In the genomic region with DNA sequence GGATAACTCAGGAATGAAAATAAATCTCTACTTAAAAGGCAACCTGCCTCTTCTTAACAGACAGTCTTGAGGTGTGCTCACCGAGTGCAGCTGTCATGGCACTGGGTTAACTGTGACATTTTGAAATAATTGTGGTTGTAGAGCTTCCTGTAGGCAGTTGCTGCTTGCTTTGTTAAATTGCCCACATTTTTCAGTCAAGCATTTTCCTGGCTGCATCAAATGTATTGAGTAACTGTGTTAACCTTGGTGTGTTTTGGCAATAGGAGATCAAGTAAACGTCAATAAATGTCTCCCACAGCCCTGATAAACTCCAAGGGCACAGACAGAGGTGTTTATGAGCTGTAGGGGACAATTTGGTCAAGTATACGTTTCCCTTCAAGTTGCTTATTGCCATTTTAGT, we compare ENCODE assay signal across 22 cellular contexts.
DNase-seq lines count a peak whose midpoint lies in the region; ATAC-seq and TF ChIP-seq lines count a peak whose summit lies in the region.
"Had no signal": no experiment of that assay in that cellular context is flagged by ENCODE, and none has a peak within 500 bp of the region (broad histone marks: within the 10 kb centered on the region; RNA-seq: fewer than 3 reads in every experiment).

No MANE protein-coding gene starts in this region.

- TF ChIP-seq POLR2A in right lobe of liver (IDR thresholded peaks at IDR 0.05), result no peak
- TF ChIP-seq POLR2A in uterus (IDR thresholded peaks at IDR 0.05), result no peak

- H3K27me3 ChIP-seq in right lobe of liver, result no peaks in the 10 kb centered on the region
- no peaks in the 10 kb centered on the region for H3K27me3 ChIP-seq in uterus
- H3K27me3 ChIP-seq: neural progenitor cell had no signal

- DNase-seq in DMS 273 (lab: John Stamatoyannopoulos, UW; ENCODE audit: unreplicated experiment), result peak; percentile 1
- no peak for DNase-seq in DMS 273 treated with DMSO at 0.1 percent for 48 hours (lab: John Stamatoyannopoulos, UW)
- peak; percentile 81 to 83 for DNase-seq in Kasumi-1 (lab: John Stamatoyannopoulos, UW)
- peak; percentile 60 for DNase-seq in SIG-M5 treated with dmso at 0.1 percent for 504 hours (lab: John Stamatoyannopoulos, UW; ENCODE audit: unreplicated experiment)
- DNase-seq in right lobe of liver, result no peak
- no peak for DNase-seq in uterus
- DNase-seq in NCI-H510A (lab: John Stamatoyannopoulos, UW), result no peak
- DNase-seq: activated CD4-positive, alpha-beta memory T cell treated with anti-CD3 and anti-CD28 coated beads for 36 hours; activated naive CD4-positive, alpha-beta T cell treated with Interleukin-2 at 50 U/mL for 16 hours; central memory CD4-positive, alpha-beta T cell; effector CD4-positive, alpha-beta T cell; left ventricle myocardium inferior; NCI-H1105 treated with DMSO at 0.1 percent for 48 hours; NCI-H774; RPMI8226; stimulated activated CD4-positive, alpha-beta T cell treated with anti-CD3 and anti-CD28 coated beads, Interleukin-4, amount 100 ng/mL, for 1 hour; stimulated activated naive CD8-positive, alpha-beta T cell treated with anti-CD3 and anti-CD28 coated beads, Interleukin-15, amount 100 ng/mL, for 72 hours had no signal

- H3K36me3 ChIP-seq in right lobe of liver (no peaks in the 10 kb centered on the region), uterus (no peaks in the 10 kb centered on the region)
- H3K36me3 ChIP-seq: left ventricle myocardium inferior, neural progenitor cell, prostate gland had no signal

- WGBS in right lobe of liver (ENCODE audit: insufficient coverage, low coverage, low lambda C conversion rate, missing lambda C conversion rate), result 2% methylated on average over 3 of the region's 3 CpGs

- no peak for TF ChIP-seq CTCF in right lobe of liver (IDR thresholded peaks at IDR 0.05)
- TF ChIP-seq CTCF in uterus (IDR thresholded peaks at IDR 0.05), result no peak

- ATAC-seq in right lobe of liver (peak; percentile 92 to 99 (median 98)), GM18907 (IDR thresholded peaks at IDR 0.05; ENCODE audit: unreplicated experiment) (no peak)
- ATAC-seq: stimulated activated naive CD8-positive, alpha-beta T cell treated with anti-CD3 and anti-CD28 coated beads, Interleukin-15, amount 100 ng/mL, for 72 hours had no signal

- H3K9me3 ChIP-seq in right lobe of liver (no peaks in the 10 kb centered on the region), uterus (no peaks in the 10 kb centered on the region)
- H3K9me3 ChIP-seq: left ventricle myocardium inferior, prostate gland had no signal

- H3K4me3 ChIP-seq in right lobe of liver (no peak overlapping the region), uterus (no peak overlapping the region)
- H3K4me3 ChIP-seq: left ventricle myocardium inferior, neural progenitor cell, prostate gland, skin epidermis had no signal

- peaks cover 0 to 3% (median 0%) of the 10 kb centered on the region in 4 donors for H3K4me1 ChIP-seq in right lobe of liver
- H3K4me1 ChIP-seq in uterus, result no peaks in the 10 kb centered on the region
- H3K4me1 ChIP-seq: left ventricle myocardium inferior, neural progenitor cell, prostate gland had no signal

- intact Hi-C loops in right lobe of liver (cut with DNase I) (no loop called here), uterus (cut with DNase I; ENCODE audit: low total_unique reads) (no loop called here)

- H3K27ac ChIP-seq in right lobe of liver (no peak overlapping the region), uterus (no peak overlapping the region)
- H3K27ac ChIP-seq: 22Rv1, left ventricle myocardium inferior, neural progenitor cell, prostate gland, skin epidermis had no signal

Comparison
In these comparisons a context has a peak if more than half of its experiments do, and no peak if none do; other contexts are left out.
1. DNase-seq: peak in DMS 273 (single experiment), Kasumi-1 (2 of 2) and SIG-M5 treated with dmso at 0.1 percent for 504 hours (single experiment); none in DMS 273 treated with DMSO at 0.1 percent for 48 hours (single experiment), right lobe of liver (0 of 3), uterus (0 of 2) and NCI-H510A (single experiment).